In genomic region chr21:38500073-38500472, GRCh38 we compare ENCODE assay signal across 27 cellular contexts. TPM values are rescaled to one million over a fixed set of nuclear protein-coding genes. Genes with fewer than 3 reads are reported as not detected.
DNase-seq lines count a peak whose midpoint lies in the region; ATAC-seq, FAIRE-seq and TF ChIP-seq lines count a peak whose summit lies in the region.
"Had no signal": no experiment of that assay in that cellular context is flagged by ENCODE, and none has a peak within 500 bp of the region (broad histone marks: within the 10 kb centered on the region; RNA-seq: fewer than 3 reads in every experiment).

No MANE protein-coding gene starts in this region.

- TF ChIP-seq POLR2A in K562 (conservative IDR thresholded peaks at IDR 0.05), result no peak

- TF ChIP-seq RAD21 in K562 (CRISPR knock-in tag; conservative IDR thresholded peaks at IDR 0.05 in 1 of 2, IDR thresholded peaks at IDR 0.05 in 1 of 2), result no peak

- H3K4ac ChIP-seq in mesenchymal stem cell (ENCODE audit: low read depth in 1 of 2, low read length in 2 of 2), result no peak overlapping the region

- TF ChIP-seq CTCF in Loucy (conservative IDR thresholded peaks at IDR 0.05; ENCODE audit: low read length) (no peak), K562 (IDR thresholded peaks at IDR 0.05 in 2 of 3, conservative IDR thresholded peaks at IDR 0.05 in 1 of 3; ENCODE audit: insufficient read depth in 2 of 3, low read depth in 1 of 3, low read length in 3 of 3) (no peak), smooth muscle cell (IDR thresholded peaks at IDR 0.05; ENCODE audit: borderline replicate concordance, insufficient read depth, poor library complexity, severe bottlenecking) (no peak)

- no peak for DNase-seq in K562 (ENCODE audit: extremely low read depth in 1 of 4, low spot score in 3 of 4)
- DNase-seq in mesenchymal stem cell, result no peak
- peak; percentile 16 for DNase-seq in superior temporal gyrus (ENCODE audit: extremely low spot score)
- DNase-seq in activated CD4-positive, alpha-beta T cell treated with anti-CD3 and anti-CD28 coated beads for 48 hours, result no peak
- no peak for DNase-seq in effector memory CD4-positive, alpha-beta T cell
- no peak for DNase-seq in smooth muscle cell (lab: John Stamatoyannopoulos, UW; ENCODE audit: unreplicated experiment)
- DNase-seq: activated B cell treated with CpG ODN at 0.5 μM for 24 hours; activated CD4-positive, alpha-beta memory T cell treated with anti-CD3 and anti-CD28 coated beads for 36 hours; activated CD8-positive, alpha-beta memory T cell treated with anti-CD3 and anti-CD28 coated beads, Interleukin-2, amount 50 U/mL, for 48 hours; activated effector memory CD4-positive, alpha-beta T cell treated with Interleukin-2 at 50 U/mL for 16 hours; activated naive CD8-positive, alpha-beta T cell treated with anti-CD3 and anti-CD28 coated beads, Interleukin-2, amount 10 ng/mL, durations not matched to agents 7 days and 5 days; CD4-positive, CD25-positive, alpha-beta regulatory T cell; erythroblast; foreskin melanocyte; HCEC 1CT; IMR-90; NCI-H1105 treated with DMSO at 0.1 percent for 48 hours; NCI-H2081; OCI-M1; stimulated activated CD4-positive, alpha-beta T cell treated with anti-CD3 and anti-CD28 coated beads, Interleukin-2, amount 100 ng/mL, for 48 hours; T1000; testis had no signal

- H3K9me3 ChIP-seq in Loucy (ENCODE audit: insufficient read depth, low read depth, low read length) (no peaks in the 10 kb centered on the region), K562 (replicated peaks; ENCODE audit: control insufficient read depth, insufficient read depth, low read depth, low read length) (no peaks in the 10 kb centered on the region), mesenchymal stem cell (ENCODE audit: control insufficient read depth, low read length) (no peaks in the 10 kb centered on the region), smooth muscle cell (replicated peaks; ENCODE audit: low read depth) (no peaks in the 10 kb centered on the region)
- no peaks in the 10 kb centered on the region for H3K9me3 ChIP-seq in effector memory CD4-positive, alpha-beta T cell (ENCODE audit: control insufficient read depth, low read length)
- H3K9me3 ChIP-seq: testis had no signal

- POLR2A ChIA-PET in K562 (lab: Yijun Ruan, JAX), result no interaction called here

- H4K8ac ChIP-seq in mesenchymal stem cell (ENCODE audit: low read length), result no peak overlapping the region

- H3K27ac ChIP-seq in K562 (ENCODE audit: extremely low read depth, low read depth, low read length), result no peak overlapping the region
- H3K27ac ChIP-seq in mesenchymal stem cell (ENCODE audit: low read length, poor library complexity, severe bottlenecking), result no peak overlapping the region
- no peak overlapping the region for H3K27ac ChIP-seq in effector memory CD4-positive, alpha-beta T cell (ENCODE audit: insufficient read depth, low read length, poor library complexity, severe bottlenecking)
- no peak overlapping the region for H3K27ac ChIP-seq in smooth muscle cell (ENCODE audit: low read depth)
- H3K27ac ChIP-seq: testis had no signal

- H3K4me1 ChIP-seq in Loucy (ENCODE audit: insufficient read depth, low read length, poor library complexity, severe bottlenecking) (peaks cover 41% of the 10 kb centered on the region), K562 (replicated peaks in 1 of 2; ENCODE audit: control insufficient read depth in 2 of 2, insufficient read depth in 2 of 2, low read length in 2 of 2) (no peaks in the 10 kb centered on the region), mesenchymal stem cell (ENCODE audit: control insufficient read depth, insufficient read depth, low read depth, low read length) (peaks cover 1% of the 10 kb centered on the region), smooth muscle cell (ENCODE audit: low read depth) (no peaks in the 10 kb centered on the region)
- H3K4me1 ChIP-seq in effector memory CD4-positive, alpha-beta T cell (ENCODE audit: control insufficient read depth, insufficient read depth, low read length, poor library complexity, severe bottlenecking), result no peaks in the 10 kb centered on the region
- H3K4me1 ChIP-seq: testis had no signal

- WGBS in K562 (ENCODE audit: insufficient coverage, low coverage, missing lambda C conversion rate), result 0% methylated on average over 6 of the region's 6 CpGs
- 96% methylated on average over 6 of the region's 6 CpGs for WGBS in mesenchymal stem cell
- 50% methylated on average over 6 of the region's 6 CpGs for WGBS in smooth muscle cell (ENCODE audit: low lambda C conversion rate)

- H2BK120ac ChIP-seq in mesenchymal stem cell (ENCODE audit: low read depth, low read length), result no peak overlapping the region

- H3K27me3 ChIP-seq in Loucy (ENCODE audit: insufficient read depth, low read length, poor library complexity, severe bottlenecking) (peaks cover 7% of the 10 kb centered on the region), K562 (ENCODE audit: control insufficient read depth in 2 of 2, insufficient read depth in 2 of 2, low read length in 2 of 2) (peaks cover 12 to 15% of the 10 kb centered on the region in 2 experiments), mesenchymal stem cell (ENCODE audit: control insufficient read depth in 1 of 2, insufficient read depth in 1 of 2, low read length in 2 of 2) (no peaks in the 10 kb centered on the region), smooth muscle cell (ENCODE audit: low read depth) (no peaks in the 10 kb centered on the region)
- H3K27me3 ChIP-seq in effector memory CD4-positive, alpha-beta T cell (replicated peaks; ENCODE audit: control insufficient read depth, insufficient read depth, low read length, poor library complexity, severe bottlenecking), result no peaks in the 10 kb centered on the region
- H3K27me3 ChIP-seq: testis had no signal

- H3K4me3 ChIP-seq in Loucy (ENCODE audit: low read length, poor library complexity, severe bottlenecking) (no peak overlapping the region), K562 (no peak overlapping the region), mesenchymal stem cell (ENCODE audit: insufficient read depth in 1 of 2, low read depth in 1 of 2, low read length in 2 of 2) (no peak overlapping the region), smooth muscle cell (no peak overlapping the region)
- no peak overlapping the region for H3K4me3 ChIP-seq in effector memory CD4-positive, alpha-beta T cell (ENCODE audit: insufficient read depth, low read depth, low read length, poor library complexity, severe bottlenecking)
- H3K4me3 ChIP-seq: testis had no signal

- intact Hi-C loops in K562 (cut with micrococcal nuclease), result loop anchor here (10.0 kb wide), 1 partner anchor 215 kb away; no protein-coding TSS in a partner anchor

- no peaks in the 10 kb centered on the region for H4K20me1 ChIP-seq in Loucy (ENCODE audit: insufficient read depth, low read length, poor library complexity, severe bottlenecking)
- no peaks in the 10 kb centered on the region for H4K20me1 ChIP-seq in K562 (replicated peaks; ENCODE audit: control insufficient read depth, insufficient read depth, low read length)
- no peaks in the 10 kb centered on the region for H4K20me1 ChIP-seq in smooth muscle cell (ENCODE audit: low read depth)

- H4K91ac ChIP-seq in mesenchymal stem cell (ENCODE audit: low read length), result no peak overlapping the region

- FAIRE-seq in K562 (lab: Jason Lieb, UNC), result peak; percentile 19
- FAIRE-seq: D721Med, GM12891, islet of Langerhans had no signal

- H3K9ac ChIP-seq in Loucy (ENCODE audit: low read depth, low read length, poor library complexity, severe bottlenecking), result peak overlapping the region; percentile 100
- no peak overlapping the region for H3K9ac ChIP-seq in K562 (ENCODE audit: insufficient read depth in 1 of 2, low read depth in 2 of 2, low read length in 2 of 2)
- no peak overlapping the region for H3K9ac ChIP-seq in mesenchymal stem cell (ENCODE audit: low read length)
- H3K9ac ChIP-seq in smooth muscle cell (ENCODE audit: low read depth), result no peak overlapping the region

- H3K23ac ChIP-seq in mesenchymal stem cell (ENCODE audit: low read length in 2 of 2), result no peak overlapping the region

- TF ChIP-seq EP300 in K562 (IDR thresholded peaks at IDR 0.05; ENCODE audit: low read length), result no peak

- no peaks in the 10 kb centered on the region for H3K9me1 ChIP-seq in K562 (ENCODE audit: control insufficient read depth, insufficient read depth, low read length)

- CTCF ChIA-PET in K562 (lab: Yijun Ruan, JAX; ENCODE audit: low intra/inter-chr PET ratio), result no interaction called here

- no peak overlapping the region for H3K14ac ChIP-seq in mesenchymal stem cell (ENCODE audit: low read length in 2 of 2)

- in situ Hi-C loops in K562 (cut with MboI), result no loop called here

- H3F3A ChIP-seq in Loucy (ENCODE audit: low read depth) (peaks cover 7% of the 10 kb centered on the region), smooth muscle cell (ENCODE audit: low read depth) (peaks cover 6% of the 10 kb centered on the region)

- no peaks in the 10 kb centered on the region for H3K79me1 ChIP-seq in mesenchymal stem cell (replicated peaks; ENCODE audit: low read length, poor library complexity, severe bottlenecking)

- ATAC-seq in K562, result no peak
- ATAC-seq: stimulated activated effector memory CD8-positive, alpha-beta T cell treated with anti-CD3 and anti-CD28 coated beads, Interleukin-12 subunit alpha, Interleukin-12 subunit beta, amount 100 ng/mL, for 72 hours had no signal

- H3K4me2 ChIP-seq in Loucy (ENCODE audit: low read depth, low read length, poor library complexity, severe bottlenecking) (peak overlapping the region; percentile 91), K562 (ENCODE audit: insufficient read depth, low read length) (no peak overlapping the region), mesenchymal stem cell (ENCODE audit: low read length, poor library complexity, severe bottlenecking) (no peak overlapping the region), smooth muscle cell (no peak overlapping the region)

- H2BK12ac ChIP-seq in mesenchymal stem cell (ENCODE audit: low read length in 2 of 2), result no peak overlapping the region

- no TSS peak for BruUV-seq in K562 (replicated peaks; lab: Mats Ljungman, UMichigan)

- H3K79me2 ChIP-seq in Loucy (ENCODE audit: insufficient read depth, low read length), result peaks cover 64% of the 10 kb centered on the region
- no peaks in the 10 kb centered on the region for H3K79me2 ChIP-seq in K562 (ENCODE audit: control insufficient read depth, insufficient read depth, low read length)
- H3K79me2 ChIP-seq in smooth muscle cell (ENCODE audit: low read depth), result no peaks in the 10 kb centered on the region

- H3K36me3 ChIP-seq in Loucy (ENCODE audit: insufficient read depth, low read length) (peaks cover 5% of the 10 kb centered on the region), K562 (ENCODE audit: control insufficient read depth, insufficient read depth, low read length) (no peaks in the 10 kb centered on the region), mesenchymal stem cell (ENCODE audit: control insufficient read depth in 1 of 2, insufficient read depth in 2 of 2, low read depth in 1 of 2, low read length in 2 of 2) (no peaks in the 10 kb centered on the region), smooth muscle cell (ENCODE audit: low read depth) (no peaks in the 10 kb centered on the region)
- no peaks in the 10 kb centered on the region for H3K36me3 ChIP-seq in effector memory CD4-positive, alpha-beta T cell (ENCODE audit: control insufficient read depth, insufficient read depth, low read length)

- H2AFZ ChIP-seq in Loucy (ENCODE audit: low read length) (0 out of 2 replicates have a peak overlapping the region, but pooled peaks have one; percentile 7), K562 (ENCODE audit: low read depth, low read length) (no peak overlapping the region), mesenchymal stem cell (ENCODE audit: low read depth, low read length) (peak overlapping the region; percentile 27), smooth muscle cell (ENCODE audit: low read depth) (no peak overlapping the region)

- H3K9me2 ChIP-seq in Loucy (replicated peaks; ENCODE audit: low read depth, low read length), result no peaks in the 10 kb centered on the region

- no peak overlapping the region for H2BK15ac ChIP-seq in mesenchymal stem cell (ENCODE audit: low read depth, poor library complexity, severe bottlenecking)

- H2AK5ac ChIP-seq in mesenchymal stem cell (ENCODE audit: low read length, severe bottlenecking), result no peak overlapping the region

- peak overlapping the region in 1 of 2 experiments; percentile 12 for H3K18ac ChIP-seq in mesenchymal stem cell (ENCODE audit: low read depth in 1 of 2, low read length in 2 of 2)

- H2BK5ac ChIP-seq in mesenchymal stem cell (ENCODE audit: low read depth, low read length, poor library complexity, severe bottlenecking), result no peak overlapping the region

RNA-seq across cellular contexts. Expression of gene ERG, which starts 1.8 kb away (rescaled TPM):
- total RNA-seq in K562 (2011; cell fraction: chromatin; rRNA removed; ENCODE audit: low replicate concordance), result not detected in 2 replicates
- total RNA-seq in K562 (2011; cell fraction: nucleolus; rRNA removed), result not detected in 2 replicates
- not detected in 2 replicates for total RNA-seq in K562 (2011; cell fraction: nucleoplasm; rRNA removed)
- total RNA-seq in K562 (2014; rRNA removed) (not detected in 2 replicates), K562 (2014; rRNA removed; fragmentation: Illumina TruSeq; extraction: Trizol) (not detected in 2 replicates), K562 (2015; rRNA removed; fragmentation: Illumina TruSeq; extraction: Trizol) (not detected in 2 replicates), K562 (2021) (not detected in 2 replicates), smooth muscle cell (11.0 and 13.9 TPM in 2 replicates)
- polyA plus RNA-seq in K562 (2011; rRNA removed) (not detected in 2 replicates), K562 (2014; fragmentation: Illumina TruSeq; extraction: Trizol) (not detected in 2 replicates), K562 (2014; fragmentation: Nextera tagmentation; extraction: Ambion mirVana) (under 1 TPM in 1 of 2 experiments, not detected in 1; 0.06 TPM), K562 (2014; rRNA removed) (not detected in 2 replicates), smooth muscle cell (9.2 and 14.4 TPM in 2 replicates)
- 0.07 TPM in 1 of 2 replicates, not detected in the other for polyA plus RNA-seq in K562 (2011; cell fraction: cytosol; rRNA removed)
- polyA plus RNA-seq in K562 (2011; cell fraction: nucleus; rRNA removed), result 0.30 TPM in 1 of 2 replicates, not detected in the other
- 0.03 and 0.07 TPM in 2 replicates for polyA plus RNA-seq in K562 (2012)
- not detected in 2 replicates for polyA minus RNA-seq in K562 (2011; rRNA and poly(A)+ RNA removed)
- not detected in 2 replicates for polyA minus RNA-seq in K562 (2011; cell fraction: cytosol; rRNA and poly(A)+ RNA removed)
- polyA minus RNA-seq in K562 (2011; cell fraction: nucleus; rRNA and poly(A)+ RNA removed), result not detected in 2 replicates
- 0.48 TPM for polyA plus RNA-seq in mesenchymal stem cell (2013, experiment 1 of 2)
- polyA plus RNA-seq in mesenchymal stem cell (2013, experiment 2 of 2), result 0.45 TPM
- total RNA-seq: activated B cell treated with CpG ODN at 0.5 μM for 24 hours; activated CD4-positive, alpha-beta memory T cell treated with anti-CD3 and anti-CD28 coated beads for 36 hours; activated naive CD8-positive, alpha-beta T cell treated with anti-CD3 and anti-CD28 coated beads, Interleukin-2, amount 10 ng/mL, durations not matched to agents 7 days and 5 days; IMR-90 had no signal
- polyA plus RNA-seq: CD4-positive, CD25-positive, alpha-beta regulatory T cell; IMR-90 had no signal

Comparison
In these comparisons a context has a peak if more than half of its experiments do, and no peak if none do; other contexts are left out.
1. H2AFZ ChIP-seq: peak in Loucy (single experiment) and mesenchymal stem cell (single experiment); none in K562 (single experiment) and smooth muscle cell (single experiment).